ENCODE assay signal across 15 cellular contexts in the genomic region with DNA sequence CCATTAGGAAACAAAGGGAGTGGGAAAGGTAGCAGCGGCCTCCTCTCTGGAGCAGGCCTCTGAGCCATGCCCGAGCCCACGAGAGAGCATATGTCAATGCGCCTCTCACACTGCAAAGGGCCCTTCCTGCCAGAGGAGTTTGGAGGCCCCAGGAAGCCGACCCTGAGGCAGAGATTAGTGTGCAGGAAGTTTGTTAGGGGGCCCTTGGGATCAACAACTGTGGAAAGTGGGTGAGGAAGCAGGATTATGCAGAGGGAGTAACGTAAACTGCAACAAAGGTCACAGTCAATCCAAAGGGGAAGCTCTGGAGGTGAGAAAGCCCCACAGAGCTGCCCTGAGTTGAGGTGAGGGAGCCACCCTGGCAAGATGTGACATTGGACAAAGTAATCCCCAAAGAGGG.
"Had no signal": no experiment of that assay in that cellular context is flagged by ENCODE, and none has a peak within 500 bp of the region (broad histone marks: within the 10 kb centered on the region; RNA-seq: fewer than 3 reads in every experiment).

No MANE protein-coding gene starts in this region.

- H3K9me3 ChIP-seq: colonic mucosa, right atrium auricular region, spleen, suprapubic skin, upper lobe of left lung had no signal

- DNase-seq: activated CD4-positive, alpha-beta T cell treated with anti-CD3 and anti-CD28 coated beads for 36 hours; activated CD8-positive, alpha-beta T cell treated with anti-CD3 and anti-CD28 coated beads for 36 hours; activated naive CD4-positive, alpha-beta T cell treated with anti-CD3 and anti-CD28 coated beads for 36 hours; colonic mucosa; effector CD8-positive, alpha-beta T cell; erythroblast; hypothalamus; midbrain; spleen; stimulated activated CD4-positive, alpha-beta T cell treated with anti-CD3 and anti-CD28 coated beads, Interleukin-2, amount 100 ng/mL, for 24 hours; stimulated activated naive CD4-positive, alpha-beta T cell had no signal

- ATAC-seq: activated CD4-positive, alpha-beta T cell treated with anti-CD3 and anti-CD28 coated beads for 36 hours; activated CD8-positive, alpha-beta T cell treated with anti-CD3 and anti-CD28 coated beads for 36 hours had no signal

- H3K4me3 ChIP-seq: colonic mucosa, right atrium auricular region, spleen, suprapubic skin, upper lobe of left lung had no signal

- H3K27me3 Mint-ChIP-seq: activated CD8-positive, alpha-beta T cell treated with anti-CD3 and anti-CD28 coated beads for 36 hours had no signal

- H3K27ac ChIP-seq: colonic mucosa, right atrium auricular region, suprapubic skin, upper lobe of left lung had no signal

- H3K9me3 Mint-ChIP-seq: activated CD8-positive, alpha-beta T cell treated with anti-CD3 and anti-CD28 coated beads for 36 hours; activated naive CD4-positive, alpha-beta T cell treated with anti-CD3 and anti-CD28 coated beads for 36 hours; T-helper 2 cell treated with Interferon-gamma antibody and Interleukin-4, amounts not matched to agents 5 μg/mL and 100 μg/mL, for 36 hours had no signal

- H3K4me1 Mint-ChIP-seq: activated CD4-positive, alpha-beta T cell treated with anti-CD3 and anti-CD28 coated beads for 36 hours had no signal

- H3K4me3 Mint-ChIP-seq: activated CD4-positive, alpha-beta T cell treated with anti-CD3 and anti-CD28 coated beads for 36 hours; activated CD8-positive, alpha-beta T cell treated with anti-CD3 and anti-CD28 coated beads for 36 hours; activated naive CD4-positive, alpha-beta T cell treated with anti-CD3 and anti-CD28 coated beads for 36 hours; T-helper 2 cell treated with Interferon-gamma antibody and Interleukin-4, amounts not matched to agents 5 μg/mL and 100 μg/mL, for 36 hours had no signal

- H3K27ac Mint-ChIP-seq: activated CD4-positive, alpha-beta T cell treated with anti-CD3 and anti-CD28 coated beads for 36 hours; activated CD8-positive, alpha-beta T cell treated with anti-CD3 and anti-CD28 coated beads for 36 hours; activated naive CD4-positive, alpha-beta T cell treated with anti-CD3 and anti-CD28 coated beads for 36 hours; T-helper 2 cell treated with Interferon-gamma antibody and Interleukin-4, amounts not matched to agents 5 μg/mL and 100 μg/mL, for 36 hours had no signal

- H3K36me3 ChIP-seq: colonic mucosa, right atrium auricular region, spleen, suprapubic skin, upper lobe of left lung had no signal

- H3K27me3 ChIP-seq: colonic mucosa, right atrium auricular region, suprapubic skin, upper lobe of left lung had no signal

- H3K4me1 ChIP-seq: colonic mucosa, suprapubic skin had no signal
